In the genomic region with DNA sequence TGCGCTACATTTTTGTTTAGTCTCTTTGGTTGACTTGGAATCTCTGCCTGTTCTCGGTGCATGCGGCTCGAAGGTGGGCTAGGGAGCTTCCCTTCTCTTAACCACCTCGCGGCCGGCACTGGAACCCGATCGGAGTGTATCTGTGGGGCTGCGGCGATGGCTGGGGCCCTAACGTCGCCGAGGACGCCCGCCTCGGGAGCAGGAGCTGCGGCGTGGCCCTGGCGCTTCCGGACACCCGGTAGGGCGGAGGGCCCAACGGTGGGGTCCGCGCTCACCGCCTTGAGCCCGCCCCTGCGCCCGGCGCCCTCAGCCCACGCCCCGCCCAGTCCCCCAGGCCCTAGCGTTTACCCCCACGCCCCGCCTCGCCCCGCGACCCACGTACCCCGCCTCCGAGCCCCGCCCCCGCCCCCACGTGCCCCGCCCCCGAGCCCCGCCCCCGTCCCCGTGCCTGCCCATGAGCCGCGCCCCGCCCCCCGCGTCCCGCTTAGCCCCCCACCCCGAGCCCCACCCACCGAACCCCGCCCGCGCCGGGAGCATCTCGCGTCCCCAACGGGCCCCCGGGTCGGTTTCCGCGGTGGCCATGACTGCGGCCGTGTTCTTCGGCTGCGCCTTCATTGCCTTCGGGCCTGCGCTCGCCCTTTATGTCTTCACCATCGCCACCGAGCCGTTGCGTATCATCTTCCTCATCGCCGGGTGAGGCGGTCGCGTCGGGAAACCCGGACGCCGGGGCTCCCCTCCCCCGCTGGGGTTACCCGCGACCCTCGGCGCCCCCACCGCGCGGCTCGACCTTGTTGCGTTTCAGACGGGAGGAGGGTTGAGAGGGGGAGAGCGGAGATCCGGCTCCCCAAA, we compare ENCODE assay signal across 1 cellular context.
A peak's percentile ranks its signal among the peaks of the same experiment; 100 is the strongest.
TF ChIP-seq lines count a peak whose summit lies in the region.

APH1B (plus strand) TSS at position 562 of the 849 bp plus-strand sequence; CDS start at position 581, 19 bp downstream.

TF ChIP-seq in HepG2, 621 proteins besides CTCF, POLR2A, EP300 and RAD21 (continued from another document and continues in another):
- TF ChIP-seq, protein P1, sequence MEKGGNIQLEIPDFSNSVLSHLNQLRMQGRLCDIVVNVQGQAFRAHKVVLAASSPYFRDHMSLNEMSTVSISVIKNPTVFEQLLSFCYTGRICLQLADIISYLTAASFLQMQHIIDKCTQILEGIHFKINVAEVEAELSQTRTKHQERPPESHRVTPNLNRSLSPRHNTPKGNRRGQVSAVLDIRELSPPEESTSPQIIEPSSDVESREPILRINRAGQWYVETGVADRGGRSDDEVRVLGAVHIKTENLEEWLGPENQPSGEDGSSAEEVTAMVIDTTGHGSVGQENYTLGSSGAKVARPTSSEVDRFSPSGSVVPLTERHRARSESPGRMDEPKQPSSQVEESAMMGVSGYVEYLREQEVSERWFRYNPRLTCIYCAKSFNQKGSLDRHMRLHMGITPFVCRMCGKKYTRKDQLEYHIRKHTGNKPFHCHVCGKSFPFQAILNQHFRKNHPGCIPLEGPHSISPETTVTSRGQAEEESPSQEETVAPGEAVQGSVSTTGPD (CRISPR knock-in tag; IDR thresholded peaks at IDR 0.05) = no peak
- TF ChIP-seq PPARG (CRISPR knock-in tag; conservative IDR thresholded peaks at IDR 0.05) = no peak
- no peak for TF ChIP-seq MTF2 (CRISPR knock-in tag; IDR thresholded peaks at IDR 0.05; ENCODE audit: borderline replicate concordance)
- no peak for TF ChIP-seq MEIS2 (CRISPR knock-in tag; IDR thresholded peaks at IDR 0.05)
- no peak for TF ChIP-seq NFYB (CRISPR knock-in tag; IDR thresholded peaks at IDR 0.05)
- TF ChIP-seq TOE1 (CRISPR knock-in tag; IDR thresholded peaks at IDR 0.05) = no peak
- TF ChIP-seq ZSCAN22 (CRISPR knock-in tag; IDR thresholded peaks at IDR 0.05) = no peak
- no peak for TF ChIP-seq ZNF281 (CRISPR knock-in tag; IDR thresholded peaks at IDR 0.05; ENCODE audit: borderline replicate concordance)
- TF ChIP-seq ZNF562 (CRISPR knock-in tag; IDR thresholded peaks at IDR 0.05; ENCODE audit: borderline replicate concordance) = no peak
- no peak for TF ChIP-seq DZIP1 (CRISPR knock-in tag; IDR thresholded peaks at IDR 0.05)
- TF ChIP-seq ZNF850 (CRISPR knock-in tag; conservative IDR thresholded peaks at IDR 0.05) = no peak
- 0 out of 2 replicates have a peak, but pooled peaks have one; percentile 13 for TF ChIP-seq ZNF263 (CRISPR knock-in tag; IDR thresholded peaks at IDR 0.05)
- TF ChIP-seq ZBTB7A (CRISPR knock-in tag; IDR thresholded peaks at IDR 0.05) = peak; percentile 23; the same call in 1 of the 2 replicates
- TF ChIP-seq NFE2L2 (IDR thresholded peaks at IDR 0.05; ENCODE audit: low read length) = no peak
- TF ChIP-seq MBNL3 (CRISPR knock-in tag; conservative IDR thresholded peaks at IDR 0.05) = no peak
- TF ChIP-seq ZNF350 (CRISPR knock-in tag; IDR thresholded peaks at IDR 0.05; ENCODE audit: borderline replicate concordance, low read depth) = no peak
- TF ChIP-seq ATF7-NPFF (CRISPR knock-in tag; IDR thresholded peaks at IDR 0.05; ENCODE audit: low read depth) = 0 out of 2 replicates have a peak, but pooled peaks have one; percentile 25
- 0 out of 2 replicates have a peak, but pooled peaks have one; percentile 32 for TF ChIP-seq NKX3-1 (CRISPR knock-in tag; IDR thresholded peaks at IDR 0.05)
- no peak for TF ChIP-seq ATF5 (CRISPR knock-in tag; IDR thresholded peaks at IDR 0.05; ENCODE audit: low read depth)
- no peak for TF ChIP-seq CENPBD1 (CRISPR knock-in tag; IDR thresholded peaks at IDR 0.05; ENCODE audit: borderline replicate concordance, low read depth)
- 0 out of 2 replicates have a peak, but pooled peaks have one; percentile 16 for TF ChIP-seq HDAC1 (CRISPR knock-in tag; IDR thresholded peaks at IDR 0.05)
- TF ChIP-seq RFX1 (IDR thresholded peaks at IDR 0.05) = no peak
- no peak for TF ChIP-seq CEBPG (CRISPR knock-in tag; IDR thresholded peaks at IDR 0.05)
- no peak for TF ChIP-seq ZNF12 (CRISPR knock-in tag; IDR thresholded peaks at IDR 0.05)
- TF ChIP-seq HMG20B (CRISPR knock-in tag; conservative IDR thresholded peaks at IDR 0.05) = no peak
- no peak for TF ChIP-seq MNT (IDR thresholded peaks at IDR 0.05)
- no peak for TF ChIP-seq ZNF383 (CRISPR knock-in tag; IDR thresholded peaks at IDR 0.05; ENCODE audit: borderline replicate concordance)
- no peak for TF ChIP-seq E2F5 (CRISPR knock-in tag; conservative IDR thresholded peaks at IDR 0.05)
- no peak for TF ChIP-seq NONO (IDR thresholded peaks at IDR 0.05)
- TF ChIP-seq NONO (CRISPR knock-in tag; conservative IDR thresholded peaks at IDR 0.05) = no peak
- TF ChIP-seq ZNF343 (CRISPR knock-in tag; IDR thresholded peaks at IDR 0.05) = no peak
- TF ChIP-seq, protein P2, sequence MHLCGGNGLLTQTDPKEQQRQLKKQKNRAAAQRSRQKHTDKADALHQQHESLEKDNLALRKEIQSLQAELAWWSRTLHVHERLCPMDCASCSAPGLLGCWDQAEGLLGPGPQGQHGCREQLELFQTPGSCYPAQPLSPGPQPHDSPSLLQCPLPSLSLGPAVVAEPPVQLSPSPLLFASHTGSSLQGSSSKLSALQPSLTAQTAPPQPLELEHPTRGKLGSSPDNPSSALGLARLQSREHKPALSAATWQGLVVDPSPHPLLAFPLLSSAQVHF (CRISPR knock-in tag; IDR thresholded peaks at IDR 0.05) = no peak
- TF ChIP-seq SRSF1 (optimal IDR thresholded peaks at IDR 0.05; ENCODE audit: low read depth, low read length) = no peak
- no peak for TF ChIP-seq TRAFD1 (CRISPR knock-in tag; IDR thresholded peaks at IDR 0.05; ENCODE audit: borderline replicate concordance)
- no peak for TF ChIP-seq ZNF556 (CRISPR knock-in tag; IDR thresholded peaks at IDR 0.05; ENCODE audit: borderline replicate concordance)
- TF ChIP-seq SNRNP70 (IDR thresholded peaks at IDR 0.05; ENCODE audit: low read depth, low read length) = no peak
- no peak for TF ChIP-seq ZGPAT (CRISPR knock-in tag; IDR thresholded peaks at IDR 0.05)
- TF ChIP-seq ZNF124 (CRISPR knock-in tag; IDR thresholded peaks at IDR 0.05) = no peak
- no peak for TF ChIP-seq MZF1 (CRISPR knock-in tag; IDR thresholded peaks at IDR 0.05; ENCODE audit: borderline replicate concordance)
- no peak for TF ChIP-seq SP5 (CRISPR knock-in tag; IDR thresholded peaks at IDR 0.05; ENCODE audit: borderline replicate concordance, low read depth)
- 0 out of 2 replicates have a peak, but pooled peaks have one; percentile 22 for TF ChIP-seq SAP130 (CRISPR knock-in tag; IDR thresholded peaks at IDR 0.05; ENCODE audit: low read depth)
- no peak for TF ChIP-seq ZNF432 (CRISPR knock-in tag; IDR thresholded peaks at IDR 0.05; ENCODE audit: borderline replicate concordance)
- no peak for TF ChIP-seq CHCHD3 (CRISPR knock-in tag; IDR thresholded peaks at IDR 0.05)
- TF ChIP-seq, protein P3, sequence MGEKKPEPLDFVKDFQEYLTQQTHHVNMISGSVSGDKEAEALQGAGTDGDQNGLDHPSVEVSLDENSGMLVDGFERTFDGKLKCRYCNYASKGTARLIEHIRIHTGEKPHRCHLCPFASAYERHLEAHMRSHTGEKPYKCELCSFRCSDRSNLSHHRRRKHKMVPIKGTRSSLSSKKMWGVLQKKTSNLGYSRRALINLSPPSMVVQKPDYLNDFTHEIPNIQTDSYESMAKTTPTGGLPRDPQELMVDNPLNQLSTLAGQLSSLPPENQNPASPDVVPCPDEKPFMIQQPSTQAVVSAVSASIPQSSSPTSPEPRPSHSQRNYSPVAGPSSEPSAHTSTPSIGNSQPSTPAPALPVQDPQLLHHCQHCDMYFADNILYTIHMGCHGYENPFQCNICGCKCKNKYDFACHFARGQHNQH (CRISPR knock-in tag; IDR thresholded peaks at IDR 0.05) = no peak
